Comparison of ENCODE assay signal across 8 cellular contexts in the genomic region with DNA sequence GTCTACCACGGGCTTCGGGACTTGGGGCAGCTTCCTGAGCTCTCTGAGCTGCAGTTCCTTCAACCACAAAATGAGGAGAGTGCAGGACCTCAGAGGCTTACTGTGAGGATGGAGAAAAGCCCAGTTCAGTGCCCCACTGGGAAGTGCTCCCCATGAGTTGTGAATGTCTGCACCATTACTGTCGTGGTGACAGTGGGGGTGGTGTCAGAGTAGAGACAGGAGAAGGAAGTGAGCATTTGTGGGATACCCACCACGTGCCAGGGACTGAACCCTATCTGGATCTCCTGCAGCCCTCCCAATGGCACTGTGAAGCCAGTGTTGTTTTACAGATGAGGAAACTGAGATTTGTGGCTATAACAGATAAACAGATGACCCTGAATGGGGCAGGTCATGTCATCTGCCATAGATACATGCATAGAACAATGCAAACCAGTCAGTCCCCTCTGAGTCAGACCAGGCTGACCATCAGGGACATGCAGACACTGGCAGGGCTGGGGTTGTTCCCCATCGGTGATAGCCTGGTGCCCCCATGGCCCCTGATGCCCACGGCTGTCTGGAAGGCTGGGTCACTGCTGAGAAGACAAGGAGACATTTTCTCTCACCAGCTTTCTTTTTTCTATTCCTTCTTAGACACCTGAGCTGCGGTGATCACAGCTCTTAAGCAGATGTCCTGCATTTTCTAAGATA.
DNase-seq lines count a peak whose midpoint lies in the region; ATAC-seq and TF ChIP-seq lines count a peak whose summit lies in the region.

No MANE protein-coding gene starts in this region.

- H3K4me1 ChIP-seq in iPS-18a (ENCODE audit: control insufficient read depth, low read depth, low read length): no peaks in the 10 kb centered on the region
- H3K4me1 ChIP-seq in thoracic aorta (ENCODE audit: control insufficient read depth in 1 of 2, low read depth in 2 of 2): peaks cover 0 to 31% of the 10 kb centered on the region in 2 donors

- H3K36me3 Mint-ChIP-seq in activated T-cell treated with anti-CD3 and anti-CD28 coated beads, Interleukin-2, amount 50 U/mL, for 4 hours (ENCODE audit: insufficient read depth): no peaks in the 10 kb centered on the region
- H3K36me3 Mint-ChIP-seq in T-helper 17 cell (ENCODE audit: low read depth): no peaks in the 10 kb centered on the region

- no peak for ATAC-seq in activated T-cell treated with anti-CD3 and anti-CD28 coated beads, Interleukin-2, amount 50 U/mL, for 4 hours
- ATAC-seq in T-helper 17 cell: peak; percentile 10
- no peak for ATAC-seq in thoracic aorta (ENCODE audit: insufficient number of reproducible peaks, low FRiP score, low read depth)
- no peak for ATAC-seq in HG02938 (IDR thresholded peaks at IDR 0.05; ENCODE audit: unreplicated experiment)

- no peak for DNase-seq in activated T-cell treated with anti-CD3 and anti-CD28 coated beads, Interleukin-2, amount 50 U/mL, for 4 hours
- no peak for DNase-seq in activated T-cell treated with anti-CD3 and anti-CD28 coated beads, Interleukin-2, amount 50 U/mL, for 1 hour
- DNase-seq in T-helper 17 cell (no peak), thoracic aorta (ENCODE audit: low spot score) (no peak), NCI-H2171 (lab: John Stamatoyannopoulos, UW) (no peak), NCI-H1436 (lab: John Stamatoyannopoulos, UW) (no peak)

- H3K9ac ChIP-seq in iPS-18a (ENCODE audit: low read length): no peak overlapping the region

- H3K36me3 ChIP-seq in iPS-18a (ENCODE audit: control insufficient read depth, low read depth, low read length) (peaks cover 6% of the 10 kb centered on the region), thoracic aorta (peaks cover 5% of the 10 kb centered on the region)

- no peak overlapping the region for H3K27ac ChIP-seq in iPS-18a (ENCODE audit: low read length)
- H3K27ac ChIP-seq in thoracic aorta: no peak overlapping the region

- H3K4me3 ChIP-seq in iPS-18a (ENCODE audit: low read length) (peak overlapping the region; percentile 77), thoracic aorta (peak overlapping the region; percentile 76)

- H3K4me1 Mint-ChIP-seq in activated T-cell treated with anti-CD3 and anti-CD28 coated beads, Interleukin-2, amount 50 U/mL, for 4 hours (ENCODE audit: low read depth): peaks cover 15% of the 10 kb centered on the region
- H3K4me1 Mint-ChIP-seq in T-helper 17 cell: peaks cover 21% of the 10 kb centered on the region

- H3K27me3 ChIP-seq in iPS-18a (ENCODE audit: control insufficient read depth, insufficient read depth, low read length): peaks cover 14% of the 10 kb centered on the region
- H3K27me3 ChIP-seq in thoracic aorta (replicated peaks; ENCODE audit: insufficient read depth): no peaks in the 10 kb centered on the region

- no peaks in the 10 kb centered on the region for H3K9me3 ChIP-seq in T-helper 17 cell (ENCODE audit: control insufficient read depth, low read length, poor library complexity, severe bottlenecking)
- H3K9me3 ChIP-seq in iPS-18a (ENCODE audit: control insufficient read depth, low read depth, low read length): no peaks in the 10 kb centered on the region
- no peaks in the 10 kb centered on the region for H3K9me3 ChIP-seq in thoracic aorta

- H3K27ac Mint-ChIP-seq in T-helper 17 cell: peak overlapping the region; percentile 82

- TF ChIP-seq CTCF in thoracic aorta (IDR thresholded peaks at IDR 0.05): no peak

- H3K4me3 Mint-ChIP-seq in activated T-cell treated with anti-CD3 and anti-CD28 coated beads, Interleukin-2, amount 50 U/mL, for 4 hours: peak overlapping the region; percentile 81
- peak overlapping the region; percentile 87 for H3K4me3 Mint-ChIP-seq in T-helper 17 cell

- no peaks in the 10 kb centered on the region for H3K9me3 Mint-ChIP-seq in activated T-cell treated with anti-CD3 and anti-CD28 coated beads, Interleukin-2, amount 50 U/mL, for 4 hours

- H3K27me3 Mint-ChIP-seq in activated T-cell treated with anti-CD3 and anti-CD28 coated beads, Interleukin-2, amount 50 U/mL, for 4 hours (ENCODE audit: low read depth): no peaks in the 10 kb centered on the region
- H3K27me3 Mint-ChIP-seq in T-helper 17 cell: no peaks in the 10 kb centered on the region
